Comparison of ENCODE assay signal across 30 cellular contexts in genomic region chr5:162377895-162378294, GRCh38.
"Had no signal": no experiment of that assay in that cellular context is flagged by ENCODE, and none has a peak within 500 bp of the region (broad histone marks: within the 10 kb centered on the region; RNA-seq: fewer than 3 reads in every experiment).

No MANE protein-coding gene starts in this region.

- H2AFZ ChIP-seq: parathyroid adenoma had no signal

- H3K4me2 ChIP-seq: smooth muscle cell had no signal

- H3K4me1 ChIP-seq: parathyroid adenoma, psoas muscle, spleen, suprapubic skin, testis, tibial artery, transverse colon, upper lobe of right lung, uterus had no signal

- H3K9me3 ChIP-seq: neutrophil, ovary, psoas muscle, spleen, suprapubic skin, testis, tibial artery, transverse colon, upper lobe of right lung, uterus had no signal

- H3K27ac ChIP-seq: neutrophil, ovary, parathyroid adenoma, psoas muscle, skin epidermis, spleen, suprapubic skin, testis, tibial artery, transverse colon, upper lobe of right lung, uterus had no signal

- DNase-seq: naive thymus-derived CD8-positive, alpha-beta T cell; nephron progenitor cell; nucleus accumbens; ovary; posterior cingulate gyrus; psoas muscle; right cardiac atrium; spleen; stimulated activated CD4-positive, alpha-beta T cell treated with anti-CD3 and anti-CD28 coated beads, Interleukin-12 subunit alpha, Interleukin-12 subunit beta, amount 100 ng/mL, for 4 hours; stimulated activated CD4-positive, alpha-beta T cell treated with anti-CD3 and anti-CD28 coated beads, Interleukin-1b, Interleukin-23, amount 100 ng/mL, for 48 hours; stimulated activated CD4-positive, alpha-beta T cell treated with anti-CD3 and anti-CD28 coated beads, Interleukin-4, amount 100 ng/mL, for 1 hour; stimulated activated CD4-positive, alpha-beta T cell treated with anti-CD3 and anti-CD28 coated beads, Interleukin-4, amount 100 ng/mL, for 4 hours; stimulated activated CD8-positive, alpha-beta memory T cell treated with anti-CD3 and anti-CD28 coated beads, Interleukin-4, amount 100 ng/mL, for 48 hours; stimulated activated naive CD4-positive, alpha-beta T cell; stimulated activated naive CD8-positive, alpha-beta T cell treated with anti-CD3 and anti-CD28 coated beads, Interleukin-15, amount 100 ng/mL, for 72 hours; stimulated activated naive CD8-positive, alpha-beta T cell treated with anti-CD3 and anti-CD28 coated beads, Interleukin-15, Interleukin-2, amounts not matched to agents 100 U/mL and 50 U/mL, for 24 hours; substantia nigra; testis; tibial artery; transverse colon; upper lobe of right lung; uterus had no signal

- H3K36me3 ChIP-seq: neutrophil, ovary, spleen, suprapubic skin, tibial artery, transverse colon, upper lobe of right lung, uterus had no signal

- ATAC-seq: naive thymus-derived CD8-positive, alpha-beta T cell; natural killer cell treated with Interleukin-12 subunit alpha and Interleukin-12 subunit beta and Interleukin-15 and Interleukin-18, amount 100 ng/mL, for 72 hours; psoas muscle; right cardiac atrium; sciatic nerve; stimulated activated memory B cell treated with anti-CD40 and anti-IgM and Interleukin-4, amounts not matched to agents 10 μg/mL and 1 μg/mL and 100 μg/mL, for 72 hours; stimulated activated naive CD8-positive, alpha-beta T cell treated with anti-CD3 and anti-CD28 coated beads, Interleukin-15, amount 100 ng/mL, for 72 hours; stimulated activated naive CD8-positive, alpha-beta T cell treated with anti-CD3 and anti-CD28 coated beads, Interleukin-15, Interleukin-2, amounts not matched to agents 100 U/mL and 50 U/mL, for 24 hours; upper lobe of right lung had no signal

- H3K79me2 ChIP-seq: parathyroid adenoma had no signal

- H3K9ac ChIP-seq: parathyroid adenoma had no signal

- H3K27me3 ChIP-seq: neutrophil, ovary, spleen, suprapubic skin, testis, tibial artery, transverse colon, upper lobe of right lung, uterus had no signal

- H3K4me3 ChIP-seq: ovary, psoas muscle, skin epidermis, smooth muscle cell, spleen, suprapubic skin, testis, tibial artery, transverse colon, upper lobe of right lung, uterus had no signal
